In genomic region chrX:14095702-14096101, GRCh38 we compare ENCODE assay signal across 8 cellular contexts.
A peak's percentile ranks its signal among the peaks of the same experiment; 100 is the strongest.
DNase-seq lines count a peak whose midpoint lies in the region; ATAC-seq and TF ChIP-seq lines count a peak whose summit lies in the region.

No MANE protein-coding gene starts in this region.

- no peak overlapping the region for H3K4me2 ChIP-seq in fibroblast of lung (ENCODE audit: extremely low read depth, insufficient read depth, low read length)

- H4K20me1 ChIP-seq in fibroblast of lung (ENCODE audit: control insufficient read depth, extremely low read depth, insufficient read depth, low read length), result no peaks in the 10 kb centered on the region

- CTCF ChIA-PET in AG04450 (lab: Charles Lee), result interaction anchor here (0.6 to 1.7 kb wide), 3 partner anchors 1046 to 1147 kb away, joined by 3 to 6 read pairs (median 3); no protein-coding TSS in a partner anchor

- no peaks in the 10 kb centered on the region for H3K79me2 ChIP-seq in fibroblast of lung (ENCODE audit: control insufficient read depth, insufficient read depth, low read length)

- H3K27me3 ChIP-seq in AG04450 (ENCODE audit: control insufficient read depth, insufficient read depth, low read length) (no peaks in the 10 kb centered on the region), fibroblast of lung (ENCODE audit: control insufficient read depth, insufficient read depth, low read length) (no peaks in the 10 kb centered on the region)

- POLR2A ChIA-PET in AG04450 (lab: Yijun Ruan, JAX), result no interaction called here

- peak; percentile 82 for ATAC-seq in GM19324 (IDR thresholded peaks at IDR 0.05; ENCODE audit: low FRiP score, unreplicated experiment)

- H3K9me3 ChIP-seq in AG04450 (ENCODE audit: control insufficient read depth, insufficient read depth, low read length) (no peaks in the 10 kb centered on the region), fibroblast of lung (ENCODE audit: control insufficient read depth, insufficient read depth, low read depth, low read length) (no peaks in the 10 kb centered on the region)

- TF ChIP-seq CTCF in AG04450 (IDR thresholded peaks at IDR 0.05; ENCODE audit: low read depth, low read length) (peak; percentile 59), fibroblast of lung (conservative IDR thresholded peaks at IDR 0.05 in 1 of 2, IDR thresholded peaks at IDR 0.05 in 1 of 2; ENCODE audit: low read depth in 1 of 2, low read length in 2 of 2) (peak; percentile 48 to 73)

- H3K27ac ChIP-seq in AG04450 (ENCODE audit: low read depth, low read length) (no peak overlapping the region), fibroblast of lung (ENCODE audit: insufficient read depth, low read length) (no peak overlapping the region)

- no peaks in the 10 kb centered on the region for H3K36me3 ChIP-seq in fibroblast of lung (ENCODE audit: control insufficient read depth, insufficient read depth, low read length)

- H2AFZ ChIP-seq in fibroblast of lung (ENCODE audit: low read length), result no peak overlapping the region

- DNase-seq in AG04450 (ENCODE audit: low read depth, low spot score) (peak; percentile 3), HT-29 (ENCODE audit: low spot score) (peak; percentile 74), fibroblast of lung (ENCODE audit: low read depth in 2 of 2) (peak; percentile 32 to 57), pons (ENCODE audit: low spot score) (peak; percentile 24), NCI-H69 (lab: John Stamatoyannopoulos, UW) (no peak), NCI-H2171 treated with DMSO at 0.1 percent for 48 hours (lab: John Stamatoyannopoulos, UW) (no peak)
- peak; percentile 65 for DNase-seq in activated CD8-positive, alpha-beta memory T cell treated with anti-CD3 and anti-CD28 coated beads for 24 hours

- H3K4me3 ChIP-seq in AG04450 (ENCODE audit: low read depth, low read length) (no peak overlapping the region), fibroblast of lung (replicated peaks in 1 of 4; ENCODE audit: control extremely low read depth in 1 of 4, insufficient read depth in 1 of 4, low read depth in 3 of 4, low read length in 4 of 4) (no peak overlapping the region)

- H3K9ac ChIP-seq in fibroblast of lung (ENCODE audit: insufficient read depth, low read length), result no peak overlapping the region

- H3K4me1 ChIP-seq in fibroblast of lung (ENCODE audit: control insufficient read depth, extremely low read depth, insufficient read depth, low read length), result no peaks in the 10 kb centered on the region

Comparison
In these comparisons a context has a peak if more than half of its experiments do, and no peak if none do; other contexts are left out.
1. DNase-seq: peak in AG04450 (single experiment), HT-29 (single experiment), activated CD8-positive, alpha-beta memory T cell treated with anti-CD3 and anti-CD28 coated beads for 24 hours (single experiment), fibroblast of lung (2 of 2) and pons (single experiment); none in NCI-H69 (single experiment) and NCI-H2171 treated with DMSO at 0.1 percent for 48 hours (single experiment).